Comparison of ENCODE assay signal across 9 cellular contexts in genomic region chr17:40340880-40341807, GRCh38. TPM values are rescaled to one million over a fixed set of nuclear protein-coding genes. Genes with fewer than 3 reads are reported as not detected.
DNase-seq lines count a peak whose midpoint lies in the region; ATAC-seq, FAIRE-seq and TF ChIP-seq lines count a peak whose summit lies in the region.
"Had no signal": no experiment of that assay in that cellular context is flagged by ENCODE, and none has a peak within 500 bp of the region (broad histone marks: within the 10 kb centered on the region; RNA-seq: fewer than 3 reads in every experiment).

No MANE protein-coding gene starts in this region.

- peak; percentile 56 for FAIRE-seq in urothelium cell line (lab: Jason Lieb, UNC)

- H3K27ac ChIP-seq in HUES6 (ENCODE audit: low read depth, low read length) (no peak overlapping the region), prostate gland (peak overlapping the region; percentile 96 to 98)
- H3K27ac ChIP-seq: SK-N-MC had no signal

- peak overlapping the region; percentile 88 to 97 (median 95) for H3K27ac Mint-ChIP-seq in CD14-positive monocyte

- peak; percentile 69 for ATAC-seq in GM19452 (IDR thresholded peaks at IDR 0.05; ENCODE audit: unreplicated experiment)
- peak; percentile 78 to 80 for ATAC-seq in left cardiac atrium

- peaks cover 40% of the 10 kb centered on the region for H3K4me1 ChIP-seq in HUES6 (ENCODE audit: control insufficient read depth, insufficient read depth, low read length)
- H3K4me1 ChIP-seq in adipocyte (ENCODE audit: control insufficient read depth, insufficient read depth, low read length) = peaks cover 53% of the 10 kb centered on the region
- peaks cover 15% of the 10 kb centered on the region for H3K4me1 ChIP-seq in prostate gland (replicated peaks)

- peaks cover 70% of the 10 kb centered on the region for H3K4me1 Mint-ChIP-seq in CD14-positive monocyte

- H3K9ac ChIP-seq in HUES6 (ENCODE audit: low read length) (peak overlapping the region; percentile 72), adipocyte (ENCODE audit: low read length) (peak overlapping the region; percentile 82)

- H3K4me3 ChIP-seq in HUES6 (ENCODE audit: low read depth, low read length) (peak overlapping the region; percentile 88), adipocyte (ENCODE audit: low read length) (peak overlapping the region; percentile 92), prostate gland (peak overlapping the region; percentile 77 to 93)

- peaks cover 0 to 4% (median 0%) of the 10 kb centered on the region in 7 donors for H3K9me3 Mint-ChIP-seq in CD14-positive monocyte

- peak; percentile 99 for DNase-seq in CD14-positive monocyte (ENCODE audit: low spot score)
- DNase-seq in SW 1271 (lab: John Stamatoyannopoulos, UW) = peak; percentile 42 to 78
- DNase-seq in adipocyte (ENCODE audit: low read depth) = peak; percentile 88
- peak; percentile 96 for DNase-seq in left cardiac atrium
- DNase-seq in prostate gland (ENCODE audit: low spot score) = peak; percentile 87
- peak; percentile 79 for DNase-seq in urothelium cell line (ENCODE audit: low spot score)

- peaks cover 2 to 4% (median 3%) of the 10 kb centered on the region in 3 donors for H3K27me3 Mint-ChIP-seq in CD14-positive monocyte (ENCODE audit: low read depth in 3 of 3)

- WGBS in prostate gland = under 1% methylated on average over 47 of the region's 55 CpGs

- H3K36me3 Mint-ChIP-seq in CD14-positive monocyte = peaks cover 45 to 67% of the 10 kb centered on the region in 2 donors

- H3K27me3 ChIP-seq in HUES6 (ENCODE audit: control insufficient read depth, insufficient read depth, low read length) (peaks cover 77% of the 10 kb centered on the region), adipocyte (replicated peaks; ENCODE audit: control insufficient read depth, insufficient read depth, low read length) (no peaks in the 10 kb centered on the region), prostate gland (replicated peaks; ENCODE audit: insufficient read depth) (no peaks in the 10 kb centered on the region)

- TF ChIP-seq POLR2A in prostate gland (IDR thresholded peaks at IDR 0.05) = peak; percentile 74

- H3K9me3 ChIP-seq in HUES6 (ENCODE audit: control insufficient read depth, insufficient read depth, low read depth, low read length) = no peaks in the 10 kb centered on the region
- no peaks in the 10 kb centered on the region for H3K9me3 ChIP-seq in adipocyte (ENCODE audit: control insufficient read depth, low read length)
- H3K9me3 ChIP-seq in prostate gland = no peaks in the 10 kb centered on the region

- H3K4me3 Mint-ChIP-seq in CD14-positive monocyte = peak overlapping the region; percentile 84 to 99

- TF ChIP-seq CTCF in CD14-positive monocyte (IDR thresholded peaks at IDR 0.05) (peak; percentile 34), prostate gland (IDR thresholded peaks at IDR 0.05) (peak in 2 of 4 experiments; percentile 31 to 41)

- intact Hi-C loops in CD14-positive monocyte (cut with micrococcal nuclease) = loop anchor here in 1 of 2 donors (2.0 to 5.0 kb wide), 2 partner anchors 18 to 34 kb away; partner anchors contain the start of gene RARA
- intact Hi-C loops in left cardiac atrium (cut with DNase I) = no loop called here
- intact Hi-C loops in prostate gland (cut with DNase I) = loop anchor here (5.0 kb wide), 1 partner anchor 219 kb away; the partner anchor contains the start of gene MSL1

- H3K36me3 ChIP-seq in HUES6 (ENCODE audit: control insufficient read depth, insufficient read depth, low read length) (no peaks in the 10 kb centered on the region), adipocyte (ENCODE audit: control insufficient read depth, insufficient read depth, low read length, severe bottlenecking) (peaks cover 13% of the 10 kb centered on the region), prostate gland (no peaks in the 10 kb centered on the region)

RNA-seq across cellular contexts. Expression of gene GJD3, which starts 23.4 kb away (rescaled TPM):
- polyA plus RNA-seq in CD14-positive monocyte = not detected
- total RNA-seq in left cardiac atrium (1 to 10 TPM; 1.2 to 1.3 TPM), prostate gland (1 to 10 TPM in 1 of 2 donors, under 1 TPM in 1; 0.82 to 5.3 TPM)

RNA-seq across cellular contexts. Expression of gene RARA, which starts 32.2 kb away (rescaled TPM):
- polyA plus RNA-seq in CD14-positive monocyte = 10 to 100 TPM; 14.9 to 29.4 TPM
- total RNA-seq in left cardiac atrium (10 to 100 TPM; 23.3 to 43.8 TPM), prostate gland (10 to 100 TPM; 24.4 to 70.6 TPM)

RNA-seq across cellular contexts. Expression of gene CDC6, which starts 53.5 kb away (rescaled TPM):
- under 1 TPM in 1 of 2 donors, not detected in 1; 0.11 TPM for polyA plus RNA-seq in CD14-positive monocyte
- total RNA-seq in left cardiac atrium (1 to 10 TPM; 1.3 to 1.9 TPM), prostate gland (10 to 100 TPM in 1 of 2 donors, 1 to 10 TPM in 1; 2.1 to 10.3 TPM)
